Comparison of ENCODE assay signal across 1 cellular context in genomic region chr22:35328472-35328885, GRCh38.
A peak's percentile ranks its signal among the peaks of the same experiment; 100 is the strongest.
TF ChIP-seq lines count a peak whose summit lies in the region.

No MANE protein-coding gene starts in this region.

TF ChIP-seq in HepG2, 621 proteins besides CTCF, POLR2A, EP300 and RAD21 (continued from another document and continues in another):
- TF ChIP-seq ZNF281 (CRISPR knock-in tag; IDR thresholded peaks at IDR 0.05; ENCODE audit: borderline replicate concordance) (peak; percentile 96), NFYB (CRISPR knock-in tag; IDR thresholded peaks at IDR 0.05) (no peak), ETS1 (CRISPR knock-in tag; IDR thresholded peaks at IDR 0.05) (no peak), SAP130 (CRISPR knock-in tag; IDR thresholded peaks at IDR 0.05; ENCODE audit: low read depth) (peak; percentile 97), AKAP8 (CRISPR knock-in tag; IDR thresholded peaks at IDR 0.05) (peak; percentile 79; the same call in 1 of the 2 replicates), ZNF776 (CRISPR knock-in tag; IDR thresholded peaks at IDR 0.05) (no peak), ZC3H13 (CRISPR knock-in tag; IDR thresholded peaks at IDR 0.05) (peak; percentile 50; the same call in 1 of the 2 replicates), ZNF589 (CRISPR knock-in tag; conservative IDR thresholded peaks at IDR 0.05) (no peak), GTF2F1 (IDR thresholded peaks at IDR 0.05; ENCODE audit: low read length) (no peak), ELK4 (CRISPR knock-in tag; IDR thresholded peaks at IDR 0.05; ENCODE audit: borderline replicate concordance) (no peak), ZNF614 (CRISPR knock-in tag; IDR thresholded peaks at IDR 0.05; ENCODE audit: borderline replicate concordance) (peak; percentile 98), DNMT3B (CRISPR knock-in tag; conservative IDR thresholded peaks at IDR 0.05) (no peak), NFKBIZ (CRISPR knock-in tag; IDR thresholded peaks at IDR 0.05) (peak; percentile 93; the same call in 1 of the 2 replicates), ZNF207 (IDR thresholded peaks at IDR 0.05; ENCODE audit: borderline replicate concordance) (no peak), ZNF549 (CRISPR knock-in tag; IDR thresholded peaks at IDR 0.05) (no peak), GPBP1L1 (CRISPR knock-in tag; IDR thresholded peaks at IDR 0.05) (no peak), ZNF205 (CRISPR knock-in tag; IDR thresholded peaks at IDR 0.05) (peak; percentile 91), ATF3 (CRISPR knock-in tag; IDR thresholded peaks at IDR 0.05) (peak; percentile 92), ZBTB40 (IDR thresholded peaks at IDR 0.05) (no peak), ZBTB40 (CRISPR knock-in tag; IDR thresholded peaks at IDR 0.05) (peak; percentile 86), ZNF10 (CRISPR knock-in tag; IDR thresholded peaks at IDR 0.05; ENCODE audit: borderline replicate concordance, low read depth) (no peak), FOXK2 (IDR thresholded peaks at IDR 0.05) (peak; percentile 82), ZNF597 (CRISPR knock-in tag; IDR thresholded peaks at IDR 0.05) (no peak), ZNF777 (CRISPR knock-in tag; IDR thresholded peaks at IDR 0.05) (no peak), SP5 (CRISPR knock-in tag; IDR thresholded peaks at IDR 0.05; ENCODE audit: borderline replicate concordance, low read depth) (peak; percentile 80), IRF2 (CRISPR knock-in tag; IDR thresholded peaks at IDR 0.05) (peak; percentile 97), MIER3 (CRISPR knock-in tag; IDR thresholded peaks at IDR 0.05; ENCODE audit: borderline replicate concordance) (peak; percentile 99), DR1 (CRISPR knock-in tag; IDR thresholded peaks at IDR 0.05) (no peak), PRMT3 (CRISPR knock-in tag; IDR thresholded peaks at IDR 0.05; ENCODE audit: borderline replicate concordance, low read depth) (no peak), PRDM4 (CRISPR knock-in tag; IDR thresholded peaks at IDR 0.05; ENCODE audit: borderline replicate concordance) (no peak), GATA4 (IDR thresholded peaks at IDR 0.05; ENCODE audit: borderline replicate concordance, low read depth) (no peak), MZF1 (CRISPR knock-in tag; IDR thresholded peaks at IDR 0.05; ENCODE audit: borderline replicate concordance) (no peak), ZNF280B (CRISPR knock-in tag; IDR thresholded peaks at IDR 0.05; ENCODE audit: borderline replicate concordance) (peak; percentile 89; the same call in 1 of the 2 replicates), ZNF3 (CRISPR knock-in tag; IDR thresholded peaks at IDR 0.05) (no peak; the same call in 1 of the 2 replicates), KLF13 (CRISPR knock-in tag; IDR thresholded peaks at IDR 0.05) (no peak), PLRG1 (conservative IDR thresholded peaks at IDR 0.05) (no peak), ZBTB7A (CRISPR knock-in tag; IDR thresholded peaks at IDR 0.05) (peak; percentile 83; the same call in 1 of the 2 replicates), DNMT1 (CRISPR knock-in tag; IDR thresholded peaks at IDR 0.05) (no peak)
